8 cellular contexts compared by ENCODE assay signal in the genomic region with DNA sequence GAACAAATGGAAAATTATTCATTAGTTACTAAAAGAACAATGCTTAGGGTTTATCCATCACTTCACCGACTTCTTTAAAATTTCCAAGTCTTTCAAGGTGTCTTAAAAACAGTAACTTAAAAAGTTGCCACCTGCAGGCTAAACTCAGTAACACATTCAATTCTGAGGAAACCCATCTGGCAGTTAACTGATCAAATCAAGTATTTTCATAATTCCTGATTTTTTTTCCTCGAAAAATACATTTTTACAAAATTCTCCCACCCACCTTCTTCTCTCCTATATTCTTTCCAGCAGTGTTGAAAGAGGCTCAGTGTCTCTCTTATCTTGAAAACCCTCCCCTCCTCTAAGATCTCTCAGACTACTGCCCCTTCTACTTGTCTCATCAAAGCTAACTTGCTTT. TPM values are rescaled to one million over a fixed set of nuclear protein-coding genes. Genes with fewer than 3 reads are reported as not detected.
DNase-seq lines count a peak whose midpoint lies in the region; ATAC-seq, FAIRE-seq and TF ChIP-seq lines count a peak whose summit lies in the region.

No MANE protein-coding gene starts in this region.

- H3K56ac ChIP-seq in IMR-90 (ENCODE audit: extremely low read depth, insufficient read depth, low read length): no peak overlapping the region

- no peak overlapping the region for H3K4me2 ChIP-seq in IMR-90 (ENCODE audit: low read depth, low read length)

- in situ Hi-C loops in Caki2 (cut with HindIII; ENCODE audit: low pct_unique_long_range_greater_than_20kb, low sequenced_read_pairs): no loop called here
- in situ Hi-C loops in IMR-90 (cut with MboI; ENCODE audit: low sequenced_read_pairs): no loop called here

- H3K36me3 Mint-ChIP-seq in nephron (ENCODE audit: low read depth): peaks cover 59% of the 10 kb centered on the region

- BruUV-seq in IMR-90 (replicated peaks; lab: Mats Ljungman, UMichigan): no TSS peak

- no peaks in the 10 kb centered on the region for H4K20me1 ChIP-seq in IMR-90 (ENCODE audit: insufficient read depth, low read length)

- H2BK20ac ChIP-seq in IMR-90 (ENCODE audit: low read depth, low read length): no peak overlapping the region

- no peak for FAIRE-seq in bronchial epithelial cell (lab: Jason Lieb, UNC)
- no peak for FAIRE-seq in GM19239 (lab: Jason Lieb, UNC)

- no peaks in the 10 kb centered on the region for H3K4me1 ChIP-seq in IMR-90 (ENCODE audit: control insufficient read depth, insufficient read depth, low read length)

- H3K4me3 ChIP-seq in IMR-90 (ENCODE audit: insufficient read depth, low read depth, low read length) (no peak overlapping the region), bronchial epithelial cell (ENCODE audit: low read depth, low read length) (no peak overlapping the region)

- dilution Hi-C loops in IMR-90 (cut with HindIII; ENCODE audit: low sequenced_read_pairs, unreplicated experiment): no loop called here

- no peak overlapping the region for H3K18ac ChIP-seq in IMR-90 (ENCODE audit: low read depth, low read length)

- no peak overlapping the region for H2BK15ac ChIP-seq in IMR-90 (ENCODE audit: low read depth, low read length)

- H2AK5ac ChIP-seq in IMR-90 (ENCODE audit: low read depth, low read length): no peak overlapping the region

- peaks cover 6% of the 10 kb centered on the region; the same call in 1 of the 2 replicates for H3K9me1 ChIP-seq in IMR-90 (ENCODE audit: insufficient read depth, low read length)

- H4K8ac ChIP-seq in IMR-90 (ENCODE audit: low read depth in 2 of 2, low read length in 2 of 2): no peak overlapping the region

- no peak overlapping the region for H3K4me3 Mint-ChIP-seq in nephron

- H3K23ac ChIP-seq in IMR-90 (ENCODE audit: low read depth, low read length): no peak overlapping the region

- no peak overlapping the region for H2AK9ac ChIP-seq in IMR-90 (replicated peaks; ENCODE audit: low read depth, low read length, poor library complexity)

- H3K4me1 Mint-ChIP-seq in nephron: no peaks in the 10 kb centered on the region

- no peak overlapping the region for H3K4ac ChIP-seq in IMR-90 (ENCODE audit: low read depth, low read length)

- no peaks in the 10 kb centered on the region for H3K9me3 Mint-ChIP-seq in nephron

- H4K5ac ChIP-seq in IMR-90 (ENCODE audit: low read depth, low read length): no peak overlapping the region

- no peak overlapping the region for H3K9ac ChIP-seq in IMR-90 (ENCODE audit: low read depth, low read length)

- no peak overlapping the region for H3K27ac ChIP-seq in IMR-90 (ENCODE audit: insufficient read depth, low read length)

- no peak overlapping the region for H3K14ac ChIP-seq in IMR-90 (replicated peaks; ENCODE audit: low read depth, low read length)

- TF ChIP-seq POLR2A in IMR-90 (IDR thresholded peaks at IDR 0.05; ENCODE audit: low read depth, low read length): no peak
- no peak for TF ChIP-seq POLR2A in GM18505 (IDR thresholded peaks at IDR 0.05; ENCODE audit: borderline replicate concordance, extremely low read depth, insufficient read depth, insufficient read length)

- H2BK5ac ChIP-seq in IMR-90 (ENCODE audit: low read depth, low read length, poor library complexity, severe bottlenecking): no peak overlapping the region

- ATAC-seq in IMR-90 (ENCODE audit: low read depth) (no peak), GM18505 (IDR thresholded peaks at IDR 0.05; ENCODE audit: unreplicated experiment) (no peak), GM21526 (IDR thresholded peaks at IDR 0.05; ENCODE audit: low FRiP score, unreplicated experiment) (no peak)

- H4K91ac ChIP-seq in IMR-90 (ENCODE audit: insufficient read depth, low read depth, low read length): no peak overlapping the region

- H3K27me3 ChIP-seq in IMR-90 (ENCODE audit: control insufficient read depth, insufficient read depth, low read length) (no peaks in the 10 kb centered on the region), bronchial epithelial cell (ENCODE audit: control insufficient read depth, insufficient read depth, low read length) (no peaks in the 10 kb centered on the region)

- no peaks in the 10 kb centered on the region for H3K27me3 Mint-ChIP-seq in nephron (ENCODE audit: low read depth)

- no peaks in the 10 kb centered on the region; a peak in 1 of 4 replicates for H3K79me1 ChIP-seq in IMR-90 (ENCODE audit: low read depth in 1 of 2, low read length in 2 of 2)

- no peak overlapping the region for H3K27ac Mint-ChIP-seq in nephron

- TF ChIP-seq CTCF in IMR-90 (conservative IDR thresholded peaks at IDR 0.05; ENCODE audit: low read depth, low read length) (peak; percentile 44), bronchial epithelial cell (IDR thresholded peaks at IDR 0.05; ENCODE audit: insufficient read depth, low read length, severe bottlenecking) (peak; percentile 25), nephron (IDR thresholded peaks at IDR 0.05; ENCODE audit: unreplicated experiment in 3 of 3) (peak; percentile 45 to 60 (median 45))

- DNase-seq in Caki2 (ENCODE audit: low read depth) (peak; percentile 25), IMR-90 (peak; percentile 41), bronchial epithelial cell (ENCODE audit: low read depth) (peak; percentile 49), GM19239 (ENCODE audit: insufficient read length, low spot score) (no peak), H4 (ENCODE audit: low spot score) (no peak)

- H3K36me3 ChIP-seq in IMR-90 (ENCODE audit: control insufficient read depth, insufficient read depth, low read length) (peaks cover 46% of the 10 kb centered on the region), bronchial epithelial cell (ENCODE audit: control insufficient read depth, insufficient read depth, low read length) (peaks cover 11% of the 10 kb centered on the region)

- H3K9me3 ChIP-seq in IMR-90 (ENCODE audit: control insufficient read depth, insufficient read depth, low read length): no peaks in the 10 kb centered on the region

- H2BK120ac ChIP-seq in IMR-90 (ENCODE audit: low read depth, low read length): no peak overlapping the region

- intact Hi-C loops in IMR-90 (cut with micrococcal nuclease): loop anchor here (2.0 to 5.0 kb wide), 2 partner anchors 297 to 353 kb away; no protein-coding TSS in a partner anchor

- CTCF ChIA-PET in IMR-90 (lab: Yijun Ruan, JAX): interaction anchor here (0.7 kb wide), 1 partner anchor 13 kb away, joined by 3 read pairs; no protein-coding TSS in a partner anchor

- POLR2A ChIA-PET in IMR-90 (lab: Charles Lee; ENCODE audit: unreplicated experiment): no interaction called here

- no peak overlapping the region for H2AFZ ChIP-seq in IMR-90 (replicated peaks; ENCODE audit: low read length, poor library complexity)

- TF ChIP-seq RAD21 in IMR-90 (IDR thresholded peaks at IDR 0.05; ENCODE audit: low read length): peak; percentile 36

- WGBS in IMR-90 (ENCODE audit: extremely low coverage in 2 of 2, insufficient read length in 1 of 2), 2 experiments: 67 to 100% methylated on average over 1 of the region's 2 CpGs

TF ChIP-seq in IMR-90, 13 proteins besides CTCF, POLR2A, EP300 and RAD21:
- no peak for TF ChIP-seq RCOR1 (IDR thresholded peaks at IDR 0.05; ENCODE audit: insufficient replicate concordance, low read length)
- peak; percentile 53 for TF ChIP-seq SMC3 (IDR thresholded peaks at IDR 0.05; ENCODE audit: low read depth, low read length)
- TF ChIP-seq, protein P1, sequence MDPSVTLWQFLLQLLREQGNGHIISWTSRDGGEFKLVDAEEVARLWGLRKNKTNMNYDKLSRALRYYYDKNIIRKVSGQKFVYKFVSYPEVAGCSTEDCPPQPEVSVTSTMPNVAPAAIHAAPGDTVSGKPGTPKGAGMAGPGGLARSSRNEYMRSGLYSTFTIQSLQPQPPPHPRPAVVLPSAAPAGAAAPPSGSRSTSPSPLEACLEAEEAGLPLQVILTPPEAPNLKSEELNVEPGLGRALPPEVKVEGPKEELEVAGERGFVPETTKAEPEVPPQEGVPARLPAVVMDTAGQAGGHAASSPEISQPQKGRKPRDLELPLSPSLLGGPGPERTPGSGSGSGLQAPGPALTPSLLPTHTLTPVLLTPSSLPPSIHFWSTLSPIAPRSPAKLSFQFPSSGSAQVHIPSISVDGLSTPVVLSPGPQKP (IDR thresholded peaks at IDR 0.05; ENCODE audit: borderline replicate concordance, low read depth, low read length): no peak

RNA-seq across cellular contexts. Expression of gene PARN, which starts 29.9 kb away (rescaled TPM):
- 12.9 and 25.9 TPM in 2 replicates for total RNA-seq in Caki2 (2014; rRNA removed; shearing (Covaris generic); ENCODE audit: low replicate concordance)
- total RNA-seq in IMR-90 (2012; rRNA removed): 25.1 and 31.1 TPM in 2 replicates
- polyA plus RNA-seq in IMR-90 (2012; rRNA removed): 18.9 and 24.6 TPM in 2 replicates
- 5.3 and 25.1 TPM in 2 replicates for polyA plus RNA-seq in IMR-90 (2012; cell fraction: cytosol; rRNA removed)
- polyA plus RNA-seq in IMR-90 (2012; cell fraction: nucleus; rRNA removed; ENCODE audit: low replicate concordance): 3.8 and 26.7 TPM in 2 replicates
- total RNA-seq in bronchial epithelial cell: 18.7 and 22.4 TPM in 2 replicates
- total RNA-seq in H4 (2014; rRNA removed; shearing (Covaris generic)): 26.0 and 32.2 TPM in 2 replicates

RNA-seq across cellular contexts. Expression of gene BFAR, which starts 32.6 kb away (rescaled TPM):
- total RNA-seq in Caki2 (2014; rRNA removed; shearing (Covaris generic); ENCODE audit: low replicate concordance): 163 and 167 TPM in 2 replicates
- total RNA-seq in IMR-90 (2012; rRNA removed) (51.7 and 56.5 TPM in 2 replicates), bronchial epithelial cell (32.5 and 50.5 TPM in 2 replicates)
- polyA plus RNA-seq in IMR-90 (2012; rRNA removed): 39.4 and 46.6 TPM in 2 replicates
- polyA plus RNA-seq in IMR-90 (2012; cell fraction: cytosol; rRNA removed): 15.6 and 18.2 TPM in 2 replicates
- polyA plus RNA-seq in IMR-90 (2012; cell fraction: nucleus; rRNA removed; ENCODE audit: low replicate concordance): 9.3 and 24.8 TPM in 2 replicates
- 60.4 and 85.7 TPM in 2 replicates for total RNA-seq in H4 (2014; rRNA removed; shearing (Covaris generic))

Comparison
In these comparisons a context has a peak if more than half of its experiments do, and no peak if none do; other contexts are left out.
1. DNase-seq: peak in Caki2 (single experiment), IMR-90 (single experiment) and bronchial epithelial cell (single experiment); none in GM19239 (single experiment) and H4 (single experiment).
2. Peak in every context shown above with its lines, with median percentiles within 50 percentile points of each other: CTCF ChIP-seq.